Comparison of ENCODE assay signal across 22 cellular contexts in genomic region chr1:67348586-67349252, GRCh38. TPM values are rescaled to one million over a fixed set of nuclear protein-coding genes. Genes with fewer than 3 reads are reported as not detected.
DNase-seq lines count a peak whose midpoint lies in the region; ATAC-seq, FAIRE-seq and TF ChIP-seq lines count a peak whose summit lies in the region.
"Had no signal": no experiment of that assay in that cellular context is flagged by ENCODE, and none has a peak within 500 bp of the region (broad histone marks: within the 10 kb centered on the region; RNA-seq: fewer than 3 reads in every experiment).

No MANE protein-coding gene starts in this region.

- peak; percentile 82 for DNase-seq in NCI-H1105 treated with DMSO at 0.1 percent for 48 hours (lab: John Stamatoyannopoulos, UW)
- peak; percentile 91 for DNase-seq in NCI-H748 treated with DMSO at 0.1 percent for 48 hours (lab: John Stamatoyannopoulos, UW)
- no peak for DNase-seq in epithelial cell of prostate (ENCODE audit: low read depth, low spot score)
- no peak for DNase-seq in kidney
- DNase-seq in stimulated activated naive CD4-positive, alpha-beta T cell (lab: John Stamatoyannopoulos, UW) = no peak
- DNase-seq: activated CD4-positive, alpha-beta T cell treated with anti-CD3 and anti-CD28 coated beads, Interleukin-2, amount 10 ng/mL, durations not matched to agents 7 days and 5 days; activated T-cell treated with anti-CD3 and anti-CD28 coated beads, Interleukin-2, amount 50 U/mL, for 4 hours; adrenal gland; body of pancreas; DMS153; HCEC 1CT; NCI-H1436 treated with DMSO at 0.1 percent for 48 hours; NCI-H2107; RPMI8226; T-cell; transverse colon had no signal

- intact Hi-C loops in kidney (cut with DNase I) = loop anchor here (5.0 kb wide), 1 partner anchor 154 kb away; no protein-coding TSS in a partner anchor

- H3K9ac ChIP-seq in kidney (ENCODE audit: low read length in 2 of 2) = no peak overlapping the region
- H3K9ac ChIP-seq: BLaER1 treated with 17β-estradiol and CSF1 and Interleukin-3, amounts not matched to agents 10 nM and 100 nM had no signal

- H3K4me3 ChIP-seq in skin epidermis (no peak overlapping the region), kidney (ENCODE audit: low read length in 2 of 2) (no peak overlapping the region)
- H3K4me3 ChIP-seq: adrenal gland; BLaER1 treated with 17β-estradiol and CSF1 and Interleukin-3, amounts not matched to agents 10 nM and 100 nM; body of pancreas; transverse colon had no signal

- H3K36me3 ChIP-seq in kidney (ENCODE audit: control insufficient read depth in 1 of 2, insufficient read depth in 2 of 2, low read length in 2 of 2) = no peaks in the 10 kb centered on the region
- H3K36me3 ChIP-seq: adrenal gland, transverse colon had no signal

- ATAC-seq in GM18517 (IDR thresholded peaks at IDR 0.05; ENCODE audit: unreplicated experiment) = no peak
- ATAC-seq: activated T-cell treated with anti-CD3 and anti-CD28 coated beads, Interleukin-2, amount 50 U/mL, for 4 hours; body of pancreas; T-cell had no signal

- H3K27ac ChIP-seq in epithelial cell of prostate (peak overlapping the region; percentile 78), skin epidermis (peak overlapping the region in 11 of 21 experiments; percentile 1 to 63 (median 37)), kidney (ENCODE audit: low read depth in 2 of 2, low read length in 2 of 2) (no peak overlapping the region)
- H3K27ac ChIP-seq: adrenal gland; BLaER1 treated with 17β-estradiol and CSF1 and Interleukin-3, amounts not matched to agents 10 nM and 100 nM; body of pancreas; HL-60; transverse colon had no signal

- FAIRE-seq in kidney (lab: Jason Lieb, UNC) = no peak

- no peaks in the 10 kb centered on the region for H3K9me3 ChIP-seq in kidney (ENCODE audit: control insufficient read depth in 1 of 2, low read length in 2 of 2)
- H3K9me3 ChIP-seq: adrenal gland; BLaER1 treated with 17β-estradiol and CSF1 and Interleukin-3, amounts not matched to agents 10 nM and 100 nM; body of pancreas; transverse colon had no signal

- no peak for TF ChIP-seq CTCF in kidney (IDR thresholded peaks at IDR 0.05; ENCODE audit: borderline replicate concordance, extremely low read depth, insufficient read depth)

- H3K4me1 ChIP-seq in kidney (ENCODE audit: control insufficient read depth in 1 of 2, insufficient read depth in 1 of 2, low read depth in 1 of 2, low read length in 2 of 2) = no peaks in the 10 kb centered on the region
- H3K4me1 ChIP-seq: adrenal gland; BLaER1 treated with 17β-estradiol and CSF1 and Interleukin-3, amounts not matched to agents 10 nM and 100 nM; body of pancreas; transverse colon had no signal

RNA-seq across cellular contexts. Expression of gene IL12RB2, which starts 41.0 kb away (rescaled TPM):
- 1.5 TPM for total RNA-seq in kidney
- 0.26 TPM for polyA plus RNA-seq in kidney (ENCODE audit: insufficient read depth, low read depth, low replicate concordance)
- total RNA-seq: chondrocyte, glomerular endothelial cell had no signal

Comparison
In these comparisons a context has a peak if more than half of its experiments do, and no peak if none do; other contexts are left out.
1. DNase-seq: peak in NCI-H1105 treated with DMSO at 0.1 percent for 48 hours (single experiment) and NCI-H748 treated with DMSO at 0.1 percent for 48 hours (single experiment); none in epithelial cell of prostate (single experiment), kidney (single experiment) and stimulated activated naive CD4-positive, alpha-beta T cell (0 of 6).
2. H3K27ac ChIP-seq: peak in epithelial cell of prostate (single experiment) and skin epidermis (11 of 21); none in kidney (0 of 2).